8 cellular contexts compared by ENCODE assay signal in the genomic region with DNA sequence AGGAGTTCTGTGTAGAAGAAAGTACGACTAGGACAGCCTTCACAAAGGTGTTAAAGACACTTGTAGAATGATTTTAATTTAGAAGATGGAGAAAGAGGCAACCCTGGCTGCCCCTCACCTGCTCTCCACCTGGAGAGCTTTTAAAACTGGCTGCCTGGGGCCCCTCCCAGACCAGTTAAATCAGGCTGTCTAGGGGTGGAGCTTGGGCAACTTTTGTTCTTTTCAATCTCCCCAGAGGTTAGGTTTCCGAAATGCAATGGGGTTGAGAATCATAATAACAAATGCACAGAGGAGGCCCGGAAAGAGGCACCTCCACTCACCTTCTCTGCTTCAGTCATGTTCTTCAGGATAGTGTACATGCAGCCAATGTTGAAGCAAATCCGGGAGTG. TPM values are rescaled to one million over a fixed set of nuclear protein-coding genes. Genes with fewer than 3 reads are reported as not detected.
DNase-seq lines count a peak whose midpoint lies in the region; ATAC-seq lines count a peak whose summit lies in the region.

No MANE protein-coding gene starts in this region.

- H3K79me2 ChIP-seq in GM23248 (ENCODE audit: insufficient read depth): no peaks in the 10 kb centered on the region

- H3K4me1 ChIP-seq in GM23248 (ENCODE audit: insufficient read depth): no peaks in the 10 kb centered on the region
- H3K4me1 ChIP-seq in neuronal stem cell (ENCODE audit: control insufficient read depth in 2 of 2, insufficient read depth in 1 of 2, low read depth in 1 of 2, low read length in 2 of 2): peaks cover 0 to 8% of the 10 kb centered on the region in 2 donors

- no peak overlapping the region for H2AK5ac ChIP-seq in neuronal stem cell (ENCODE audit: low read depth, low read length)

- H3K4me3 Mint-ChIP-seq in activated CD8-positive, alpha-beta T cell treated with anti-CD3 and anti-CD28 coated beads, Interleukin-2, amount 10 ng/mL, durations not matched to agents 7 days and 5 days: peak overlapping the region; percentile 54

- H3K4me1 Mint-ChIP-seq in activated CD8-positive, alpha-beta T cell treated with anti-CD3 and anti-CD28 coated beads, Interleukin-2, amount 10 ng/mL, durations not matched to agents 7 days and 5 days (ENCODE audit: low read depth): peaks cover 46% of the 10 kb centered on the region

- H3K27me3 Mint-ChIP-seq in activated CD8-positive, alpha-beta T cell treated with anti-CD3 and anti-CD28 coated beads, Interleukin-2, amount 10 ng/mL, durations not matched to agents 7 days and 5 days (ENCODE audit: low read depth): no peaks in the 10 kb centered on the region

- DNase-seq in GM23248: no peak
- no peak for DNase-seq in activated CD8-positive, alpha-beta T cell treated with anti-CD3 and anti-CD28 coated beads, Interleukin-2, amount 10 ng/mL, durations not matched to agents 7 days and 5 days
- DNase-seq in neuronal stem cell (ENCODE audit: low spot score): no peak
- DNase-seq in NCI-H128 (lab: John Stamatoyannopoulos, UW; ENCODE audit: unreplicated experiment): no peak
- no peak for DNase-seq in amygdala (lab: John Stamatoyannopoulos, UW)
- no peak for DNase-seq in MV-4-11 (lab: John Stamatoyannopoulos, UW)
- no peak for DNase-seq in NCI-H526 treated with DMSO at 0.1 percent for 48 hours (lab: John Stamatoyannopoulos, UW)

- H3K36me3 Mint-ChIP-seq in activated CD8-positive, alpha-beta T cell treated with anti-CD3 and anti-CD28 coated beads, Interleukin-2, amount 10 ng/mL, durations not matched to agents 7 days and 5 days (ENCODE audit: low read depth): peaks cover 6% of the 10 kb centered on the region

- H2BK15ac ChIP-seq in neuronal stem cell (ENCODE audit: low read length): no peak overlapping the region

- H3F3A ChIP-seq in GM23248 (ENCODE audit: insufficient read depth): no peaks in the 10 kb centered on the region

- POLR2A ChIA-PET in activated CD8-positive, alpha-beta T cell treated with anti-CD3 and anti-CD28 coated beads, Interleukin-2, amount 10 ng/mL, durations not matched to agents 7 days and 5 days (lab: Charles Lee): interaction anchor here (1.2 to 3.2 kb wide), 3 partner anchors 10 to 44 kb away, joined by 3 to 12 read pairs (median 7); no protein-coding TSS in a partner anchor

- H3K79me1 ChIP-seq in neuronal stem cell (ENCODE audit: low read depth, low read length): no peaks in the 10 kb centered on the region

- no peak overlapping the region for H3K14ac ChIP-seq in neuronal stem cell (ENCODE audit: low read length)

- H3K4me3 ChIP-seq in GM23248 (no peak overlapping the region), neuronal stem cell (ENCODE audit: low read length in 2 of 2) (no peak overlapping the region)

- H3K18ac ChIP-seq in neuronal stem cell (ENCODE audit: low read length): peak overlapping the region; percentile 23

- ATAC-seq in GM18511 (IDR thresholded peaks at IDR 0.05; ENCODE audit: unreplicated experiment): peak; percentile 14
- ATAC-seq in activated CD8-positive, alpha-beta T cell treated with anti-CD3 and anti-CD28 coated beads, Interleukin-2, amount 10 ng/mL, durations not matched to agents 7 days and 5 days: no peak

- H2BK12ac ChIP-seq in neuronal stem cell (ENCODE audit: low read length): no peak overlapping the region

- H3K27me3 ChIP-seq in GM23248 (replicated peaks; ENCODE audit: insufficient read depth) (no peaks in the 10 kb centered on the region), neuronal stem cell (ENCODE audit: control insufficient read depth in 3 of 3, insufficient read depth in 3 of 3, low read depth in 1 of 3, low read length in 3 of 3) (peaks cover 0 to 15% (median 0%) of the 10 kb centered on the region in 3 experiments)

- H3K27ac ChIP-seq in GM23248 (no peak overlapping the region), neuronal stem cell (replicated peaks; ENCODE audit: low read length) (no peak overlapping the region)

- no peak overlapping the region for H4K91ac ChIP-seq in neuronal stem cell (ENCODE audit: low read depth, low read length, poor library complexity)

- no peak overlapping the region for H2BK5ac ChIP-seq in neuronal stem cell (ENCODE audit: low read length)

- 87% methylated on average over 4 of the region's 4 CpGs for WGBS in GM23248 (ENCODE audit: low coverage in 1 of 2, low lambda C conversion rate in 2 of 2, missing lambda C conversion rate in 2 of 2), 2 experiments
- no CpG with 5 or more reads among the region's 4 CpGs for WGBS in neuronal stem cell (ENCODE audit: extremely low coverage in 2 of 2, insufficient read length in 2 of 2, insufficient replicate concordance in 1 of 2), 2 donors

- CTCF ChIA-PET in activated CD8-positive, alpha-beta T cell treated with anti-CD3 and anti-CD28 coated beads, Interleukin-2, amount 10 ng/mL, durations not matched to agents 7 days and 5 days (lab: Charles Lee): interaction anchor here (1.1 to 4.0 kb wide), 8 partner anchors 9 to 328 kb away, joined by 3 to 22 read pairs (median 4); no protein-coding TSS in a partner anchor

- no peak overlapping the region for H3K4ac ChIP-seq in neuronal stem cell (ENCODE audit: low read length)

- no peaks in the 10 kb centered on the region for H3K9me3 ChIP-seq in GM23248 (ENCODE audit: low read depth)
- H3K9me3 ChIP-seq in neuronal stem cell (replicated peaks in 1 of 2; ENCODE audit: control insufficient read depth in 2 of 2, insufficient read depth in 1 of 2, low read depth in 1 of 2, low read length in 2 of 2): peaks cover 0 to 2% of the 10 kb centered on the region in 2 donors

- no peak overlapping the region for H2BK120ac ChIP-seq in neuronal stem cell (ENCODE audit: low read depth, low read length)

- 0 out of 2 replicates have a peak overlapping the region, but pooled peaks have one; percentile 45 for H2AFZ ChIP-seq in GM23248
- H2AFZ ChIP-seq in neuronal stem cell (ENCODE audit: low read length): no peak overlapping the region

- in situ Hi-C loops in GM23248 (cut with MboI): no loop called here

- H3K36me3 ChIP-seq in GM23248 (ENCODE audit: low read depth): no peaks in the 10 kb centered on the region
- H3K36me3 ChIP-seq in neuronal stem cell (replicated peaks in 1 of 2; ENCODE audit: control insufficient read depth in 2 of 2, insufficient read depth in 2 of 2, low read length in 2 of 2): no peaks in the 10 kb centered on the region

- no peak overlapping the region for H3K23ac ChIP-seq in neuronal stem cell (ENCODE audit: low read depth, low read length, poor library complexity)

- no peak overlapping the region for H4K8ac ChIP-seq in neuronal stem cell (ENCODE audit: low read depth, low read length)

- no peak overlapping the region for H3K4me2 ChIP-seq in GM23248 (ENCODE audit: unreplicated experiment)
- no peak overlapping the region for H3K4me2 ChIP-seq in neuronal stem cell (ENCODE audit: insufficient read depth, low read length, poor library complexity, severe bottlenecking)

- H3K9ac ChIP-seq in GM23248 (no peak overlapping the region), neuronal stem cell (ENCODE audit: low read depth, low read length, poor library complexity) (no peak overlapping the region)

- no peaks in the 10 kb centered on the region for H4K20me1 ChIP-seq in GM23248 (ENCODE audit: insufficient read depth)

- H3K9me2 ChIP-seq in GM23248 (ENCODE audit: insufficient read depth): no peaks in the 10 kb centered on the region

- peak overlapping the region; percentile 84 for H3K27ac Mint-ChIP-seq in activated CD8-positive, alpha-beta T cell treated with anti-CD3 and anti-CD28 coated beads, Interleukin-2, amount 10 ng/mL, durations not matched to agents 7 days and 5 days

- H3K9me3 Mint-ChIP-seq in activated CD8-positive, alpha-beta T cell treated with anti-CD3 and anti-CD28 coated beads, Interleukin-2, amount 10 ng/mL, durations not matched to agents 7 days and 5 days (ENCODE audit: insufficient read depth): no peaks in the 10 kb centered on the region

RNA-seq across cellular contexts. Expression of a gene that starts 0.4 kb away (rescaled TPM):
- not detected in 2 replicates for total RNA-seq in GM23248 (2014; rRNA removed; shearing (Covaris generic))
- 0.28 and 0.41 TPM in 2 replicates for polyA plus RNA-seq in GM23248 (2016; fragmentation: Nextera tagmentation; extraction: Ambion mirVana)
- total RNA-seq in activated CD8-positive, alpha-beta T cell treated with anti-CD3 and anti-CD28 coated beads, Interleukin-2, amount 10 ng/mL, durations not matched to agents 7 days and 5 days: 10 to 100 TPM in 1 of 2 experiments, 1 to 10 TPM in 1; 9.2 to 10.3 TPM
- polyA plus RNA-seq in neuronal stem cell (2013, experiment 1 of 2): not detected
- 0.06 TPM for polyA plus RNA-seq in neuronal stem cell (2013, experiment 2 of 2)

RNA-seq across cellular contexts. Expression of a gene that starts 45.8 kb away (rescaled TPM):
- total RNA-seq in GM23248 (2014; rRNA removed; shearing (Covaris generic)): 388 and 428 TPM in 2 replicates
- 666 and 676 TPM in 2 replicates for polyA plus RNA-seq in GM23248 (2016; fragmentation: Nextera tagmentation; extraction: Ambion mirVana)
- total RNA-seq in activated CD8-positive, alpha-beta T cell treated with anti-CD3 and anti-CD28 coated beads, Interleukin-2, amount 10 ng/mL, durations not matched to agents 7 days and 5 days: 100 to 1,000 TPM; 271 to 274 TPM
- 85.5 TPM for polyA plus RNA-seq in neuronal stem cell (2013, experiment 1 of 2)
- 82.7 TPM for polyA plus RNA-seq in neuronal stem cell (2013, experiment 2 of 2)

Comparison
In these comparisons a context has a peak if more than half of its experiments do, and no peak if none do; other contexts are left out.
1. RNA of a gene that starts 0.4 kb away (total RNA-seq): 9.2 to 10.3 TPM in activated CD8-positive, alpha-beta T cell treated with anti-CD3 and anti-CD28 coated beads, Interleukin-2, amount 10 ng/mL, durations not matched to agents 7 days and 5 days; not detected in GM23248; every median in the first group is over 10 times any median in the second.